ENCODE assay signal across 8 cellular contexts in genomic region chr6:139533573-139534471, GRCh38.
A peak's percentile ranks its signal among the peaks of the same experiment; 100 is the strongest.
DNase-seq lines count a peak whose midpoint lies in the region; ATAC-seq and TF ChIP-seq lines count a peak whose summit lies in the region.

No MANE protein-coding gene starts in this region.

- H3K27ac Mint-ChIP-seq in dendritic cell treated with granulocyte-macrophage colony-stimulating factor and Interleukin-4, amounts not matched to agents 40 ng/mL and 50 ng/mL, for 4 days, result peak overlapping the region; percentile 78
- peak overlapping the region; percentile 70 for H3K27ac Mint-ChIP-seq in nephron progenitor cell

- H3K4me3 Mint-ChIP-seq in dendritic cell treated with granulocyte-macrophage colony-stimulating factor and Interleukin-4, amounts not matched to agents 40 ng/mL and 50 ng/mL, for 4 days, result peak overlapping the region; percentile 52
- H3K4me3 Mint-ChIP-seq in nephron progenitor cell, result no peak overlapping the region

- no peak for TF ChIP-seq CTCF in nephron progenitor cell (IDR thresholded peaks at IDR 0.05)

- DNase-seq in ELF-1 (ENCODE audit: low read depth, low spot score), result peak; percentile 37
- peak; percentile 66 for DNase-seq in NCI-H226
- peak; percentile 16 for DNase-seq in nephron progenitor cell
- DNase-seq in COLO829 (ENCODE audit: low spot score), result no peak
- DNase-seq in cortex of kidney (lab: John Stamatoyannopoulos, UW), result no peak
- no peak for DNase-seq in SKM-1 treated with dmso at 0.1 percent for 144 hours (lab: John Stamatoyannopoulos, UW; ENCODE audit: unreplicated experiment)

- peaks cover 33% of the 10 kb centered on the region for H3K4me1 Mint-ChIP-seq in dendritic cell treated with granulocyte-macrophage colony-stimulating factor and Interleukin-4, amounts not matched to agents 40 ng/mL and 50 ng/mL, for 4 days (ENCODE audit: low read depth)
- peaks cover 40% of the 10 kb centered on the region for H3K4me1 Mint-ChIP-seq in nephron progenitor cell

- H3K27me3 Mint-ChIP-seq in dendritic cell treated with granulocyte-macrophage colony-stimulating factor and Interleukin-4, amounts not matched to agents 40 ng/mL and 50 ng/mL, for 4 days, result no peaks in the 10 kb centered on the region
- H3K27me3 Mint-ChIP-seq in nephron progenitor cell (ENCODE audit: low read depth, poor library complexity), result peaks cover 10% of the 10 kb centered on the region

- no peaks in the 10 kb centered on the region for H3K36me3 Mint-ChIP-seq in dendritic cell treated with granulocyte-macrophage colony-stimulating factor and Interleukin-4, amounts not matched to agents 40 ng/mL and 50 ng/mL, for 4 days (ENCODE audit: low read depth)
- H3K36me3 Mint-ChIP-seq in nephron progenitor cell (ENCODE audit: low read depth), result no peaks in the 10 kb centered on the region

- no peak for ATAC-seq in HG03280 (IDR thresholded peaks at IDR 0.05; ENCODE audit: unreplicated experiment)

- intact Hi-C loops in dendritic cell treated with granulocyte-macrophage colony-stimulating factor and Interleukin-4, amounts not matched to agents 40 ng/mL and 50 ng/mL, for 4 days (cut with micrococcal nuclease), result loop anchor here (2.0 kb wide), 1 partner anchor 159 kb away; the partner anchor contains the start of gene CITED2

- no peaks in the 10 kb centered on the region for H3K9me3 Mint-ChIP-seq in dendritic cell treated with granulocyte-macrophage colony-stimulating factor and Interleukin-4, amounts not matched to agents 40 ng/mL and 50 ng/mL, for 4 days
- no peaks in the 10 kb centered on the region for H3K9me3 Mint-ChIP-seq in nephron progenitor cell

Comparison
In these comparisons a context has a peak if more than half of its experiments do, and no peak if none do; other contexts are left out.
1. DNase-seq: peak in ELF-1 (single experiment), NCI-H226 (single experiment) and nephron progenitor cell (single experiment); none in COLO829 (single experiment), cortex of kidney (single experiment) and SKM-1 treated with dmso at 0.1 percent for 144 hours (single experiment).